ENCODE assay signal across 1 cellular context in genomic region chr2:6826081-6826913, GRCh38.
TF ChIP-seq lines count a peak whose summit lies in the region.

No MANE protein-coding gene starts in this region.

TF ChIP-seq in K562, 482 proteins besides CTCF, POLR2A, EP300 and RAD21 (continued from another document and continues in another):
- TF ChIP-seq NKRF (IDR thresholded peaks at IDR 0.05; ENCODE audit: borderline replicate concordance) (no peak), ZNF354B (CRISPR knock-in tag; IDR thresholded peaks at IDR 0.05) (no peak), IRF1 (CRISPR knock-in tag; IDR thresholded peaks at IDR 0.05; ENCODE audit: borderline replicate concordance) (no peak), MTA1 (IDR thresholded peaks at IDR 0.05; ENCODE audit: borderline replicate concordance) (no peak), CLOCK (CRISPR knock-in tag; IDR thresholded peaks at IDR 0.05; ENCODE audit: borderline replicate concordance) (no peak), NR4A1 (CRISPR knock-in tag; IDR thresholded peaks at IDR 0.05) (no peak), NR4A1 (tag; IDR thresholded peaks at IDR 0.05) (no peak), NR2C2 (CRISPR knock-in tag; IDR thresholded peaks at IDR 0.05) (no peak), NR2C2 (tag; IDR thresholded peaks at IDR 0.05) (no peak), PRMT5 (CRISPR knock-in tag; IDR thresholded peaks at IDR 0.05) (no peak), SMC3 (conservative IDR thresholded peaks at IDR 0.05; ENCODE audit: insufficient read depth, low read depth, low read length) (peak; percentile 90), FOXJ3 (CRISPR knock-in tag; IDR thresholded peaks at IDR 0.05) (no peak), EHMT2 (IDR thresholded peaks at IDR 0.05) (peak; percentile 84), ZNF583 (CRISPR knock-in tag; IDR thresholded peaks at IDR 0.05) (no peak), SMARCC2 (IDR thresholded peaks at IDR 0.05; ENCODE audit: low read depth) (peak; percentile 69), NRF1 (conservative IDR thresholded peaks at IDR 0.05 in 1 of 2, IDR thresholded peaks at IDR 0.05 in 1 of 2) (no peak), TRIM25 (IDR thresholded peaks at IDR 0.05; ENCODE audit: borderline replicate concordance) (no peak), POLR2B (IDR thresholded peaks at IDR 0.05; ENCODE audit: low read depth, partially characterized antibody) (no peak), ATF1 (CRISPR knock-in tag; IDR thresholded peaks at IDR 0.05) (no peak), ATF1 (tag; IDR thresholded peaks at IDR 0.05) (peak; percentile 58), FOS (IDR thresholded peaks at IDR 0.05; ENCODE audit: extremely low read depth, insufficient read length) (no peak), SIN3B (IDR thresholded peaks at IDR 0.05; ENCODE audit: low read depth) (no peak), WHSC1 (IDR thresholded peaks at IDR 0.05; ENCODE audit: low read length) (no peak), TEAD1 (CRISPR knock-in tag; IDR thresholded peaks at IDR 0.05) (no peak), E2F3 (CRISPR knock-in tag; IDR thresholded peaks at IDR 0.05) (no peak), CXXC5 (CRISPR knock-in tag; IDR thresholded peaks at IDR 0.05) (0 out of 2 replicates have a peak, but pooled peaks have one; percentile 17), MAFG (tag; conservative IDR thresholded peaks at IDR 0.05) (peak; percentile 94), GABPB1 (CRISPR knock-in tag; IDR thresholded peaks at IDR 0.05) (no peak), NFE2L1 (tag; IDR thresholded peaks at IDR 0.05; ENCODE audit: borderline replicate concordance, low read depth) (peak; percentile 48)
- TF ChIP-seq, protein P1, sequence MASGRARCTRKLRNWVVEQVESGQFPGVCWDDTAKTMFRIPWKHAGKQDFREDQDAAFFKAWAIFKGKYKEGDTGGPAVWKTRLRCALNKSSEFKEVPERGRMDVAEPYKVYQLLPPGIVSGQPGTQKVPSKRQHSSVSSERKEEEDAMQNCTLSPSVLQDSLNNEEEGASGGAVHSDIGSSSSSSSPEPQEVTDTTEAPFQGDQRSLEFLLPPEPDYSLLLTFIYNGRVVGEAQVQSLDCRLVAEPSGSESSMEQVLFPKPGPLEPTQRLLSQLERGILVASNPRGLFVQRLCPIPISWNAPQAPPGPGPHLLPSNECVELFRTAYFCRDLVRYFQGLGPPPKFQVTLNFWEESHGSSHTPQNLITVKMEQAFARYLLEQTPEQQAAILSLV (tag; IDR thresholded peaks at IDR 0.05) = no peak
- TF ChIP-seq, protein P2, sequence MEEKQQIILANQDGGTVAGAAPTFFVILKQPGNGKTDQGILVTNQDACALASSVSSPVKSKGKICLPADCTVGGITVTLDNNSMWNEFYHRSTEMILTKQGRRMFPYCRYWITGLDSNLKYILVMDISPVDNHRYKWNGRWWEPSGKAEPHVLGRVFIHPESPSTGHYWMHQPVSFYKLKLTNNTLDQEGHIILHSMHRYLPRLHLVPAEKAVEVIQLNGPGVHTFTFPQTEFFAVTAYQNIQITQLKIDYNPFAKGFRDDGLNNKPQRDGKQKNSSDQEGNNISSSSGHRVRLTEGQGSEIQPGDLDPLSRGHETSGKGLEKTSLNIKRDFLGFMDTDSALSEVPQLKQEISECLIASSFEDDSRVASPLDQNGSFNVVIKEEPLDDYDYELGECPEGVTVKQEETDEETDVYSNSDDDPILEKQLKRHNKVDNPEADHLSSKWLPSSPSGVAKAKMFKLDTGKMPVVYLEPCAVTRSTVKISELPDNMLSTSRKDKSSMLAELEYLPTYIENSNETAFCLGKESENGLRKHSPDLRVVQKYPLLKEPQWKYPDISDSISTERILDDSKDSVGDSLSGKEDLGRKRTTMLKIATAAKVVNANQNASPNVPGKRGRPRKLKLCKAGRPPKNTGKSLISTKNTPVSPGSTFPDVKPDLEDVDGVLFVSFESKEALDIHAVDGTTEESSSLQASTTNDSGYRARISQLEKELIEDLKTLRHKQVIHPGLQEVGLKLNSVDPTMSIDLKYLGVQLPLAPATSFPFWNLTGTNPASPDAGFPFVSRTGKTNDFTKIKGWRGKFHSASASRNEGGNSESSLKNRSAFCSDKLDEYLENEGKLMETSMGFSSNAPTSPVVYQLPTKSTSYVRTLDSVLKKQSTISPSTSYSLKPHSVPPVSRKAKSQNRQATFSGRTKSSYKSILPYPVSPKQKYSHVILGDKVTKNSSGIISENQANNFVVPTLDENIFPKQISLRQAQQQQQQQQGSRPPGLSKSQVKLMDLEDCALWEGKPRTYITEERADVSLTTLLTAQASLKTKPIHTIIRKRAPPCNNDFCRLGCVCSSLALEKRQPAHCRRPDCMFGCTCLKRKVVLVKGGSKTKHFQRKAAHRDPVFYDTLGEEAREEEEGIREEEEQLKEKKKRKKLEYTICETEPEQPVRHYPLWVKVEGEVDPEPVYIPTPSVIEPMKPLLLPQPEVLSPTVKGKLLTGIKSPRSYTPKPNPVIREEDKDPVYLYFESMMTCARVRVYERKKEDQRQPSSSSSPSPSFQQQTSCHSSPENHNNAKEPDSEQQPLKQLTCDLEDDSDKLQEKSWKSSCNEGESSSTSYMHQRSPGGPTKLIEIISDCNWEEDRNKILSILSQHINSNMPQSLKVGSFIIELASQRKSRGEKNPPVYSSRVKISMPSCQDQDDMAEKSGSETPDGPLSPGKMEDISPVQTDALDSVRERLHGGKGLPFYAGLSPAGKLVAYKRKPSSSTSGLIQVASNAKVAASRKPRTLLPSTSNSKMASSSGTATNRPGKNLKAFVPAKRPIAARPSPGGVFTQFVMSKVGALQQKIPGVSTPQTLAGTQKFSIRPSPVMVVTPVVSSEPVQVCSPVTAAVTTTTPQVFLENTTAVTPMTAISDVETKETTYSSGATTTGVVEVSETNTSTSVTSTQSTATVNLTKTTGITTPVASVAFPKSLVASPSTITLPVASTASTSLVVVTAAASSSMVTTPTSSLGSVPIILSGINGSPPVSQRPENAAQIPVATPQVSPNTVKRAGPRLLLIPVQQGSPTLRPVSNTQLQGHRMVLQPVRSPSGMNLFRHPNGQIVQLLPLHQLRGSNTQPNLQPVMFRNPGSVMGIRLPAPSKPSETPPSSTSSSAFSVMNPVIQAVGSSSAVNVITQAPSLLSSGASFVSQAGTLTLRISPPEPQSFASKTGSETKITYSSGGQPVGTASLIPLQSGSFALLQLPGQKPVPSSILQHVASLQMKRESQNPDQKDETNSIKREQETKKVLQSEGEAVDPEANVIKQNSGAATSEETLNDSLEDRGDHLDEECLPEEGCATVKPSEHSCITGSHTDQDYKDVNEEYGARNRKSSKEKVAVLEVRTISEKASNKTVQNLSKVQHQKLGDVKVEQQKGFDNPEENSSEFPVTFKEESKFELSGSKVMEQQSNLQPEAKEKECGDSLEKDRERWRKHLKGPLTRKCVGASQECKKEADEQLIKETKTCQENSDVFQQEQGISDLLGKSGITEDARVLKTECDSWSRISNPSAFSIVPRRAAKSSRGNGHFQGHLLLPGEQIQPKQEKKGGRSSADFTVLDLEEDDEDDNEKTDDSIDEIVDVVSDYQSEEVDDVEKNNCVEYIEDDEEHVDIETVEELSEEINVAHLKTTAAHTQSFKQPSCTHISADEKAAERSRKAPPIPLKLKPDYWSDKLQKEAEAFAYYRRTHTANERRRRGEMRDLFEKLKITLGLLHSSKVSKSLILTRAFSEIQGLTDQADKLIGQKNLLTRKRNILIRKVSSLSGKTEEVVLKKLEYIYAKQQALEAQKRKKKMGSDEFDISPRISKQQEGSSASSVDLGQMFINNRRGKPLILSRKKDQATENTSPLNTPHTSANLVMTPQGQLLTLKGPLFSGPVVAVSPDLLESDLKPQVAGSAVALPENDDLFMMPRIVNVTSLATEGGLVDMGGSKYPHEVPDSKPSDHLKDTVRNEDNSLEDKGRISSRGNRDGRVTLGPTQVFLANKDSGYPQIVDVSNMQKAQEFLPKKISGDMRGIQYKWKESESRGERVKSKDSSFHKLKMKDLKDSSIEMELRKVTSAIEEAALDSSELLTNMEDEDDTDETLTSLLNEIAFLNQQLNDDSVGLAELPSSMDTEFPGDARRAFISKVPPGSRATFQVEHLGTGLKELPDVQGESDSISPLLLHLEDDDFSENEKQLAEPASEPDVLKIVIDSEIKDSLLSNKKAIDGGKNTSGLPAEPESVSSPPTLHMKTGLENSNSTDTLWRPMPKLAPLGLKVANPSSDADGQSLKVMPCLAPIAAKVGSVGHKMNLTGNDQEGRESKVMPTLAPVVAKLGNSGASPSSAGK (IDR thresholded peaks at IDR 0.05) = no peak; the same call in 1 of the 2 replicates
- TF ChIP-seq, protein P3, sequence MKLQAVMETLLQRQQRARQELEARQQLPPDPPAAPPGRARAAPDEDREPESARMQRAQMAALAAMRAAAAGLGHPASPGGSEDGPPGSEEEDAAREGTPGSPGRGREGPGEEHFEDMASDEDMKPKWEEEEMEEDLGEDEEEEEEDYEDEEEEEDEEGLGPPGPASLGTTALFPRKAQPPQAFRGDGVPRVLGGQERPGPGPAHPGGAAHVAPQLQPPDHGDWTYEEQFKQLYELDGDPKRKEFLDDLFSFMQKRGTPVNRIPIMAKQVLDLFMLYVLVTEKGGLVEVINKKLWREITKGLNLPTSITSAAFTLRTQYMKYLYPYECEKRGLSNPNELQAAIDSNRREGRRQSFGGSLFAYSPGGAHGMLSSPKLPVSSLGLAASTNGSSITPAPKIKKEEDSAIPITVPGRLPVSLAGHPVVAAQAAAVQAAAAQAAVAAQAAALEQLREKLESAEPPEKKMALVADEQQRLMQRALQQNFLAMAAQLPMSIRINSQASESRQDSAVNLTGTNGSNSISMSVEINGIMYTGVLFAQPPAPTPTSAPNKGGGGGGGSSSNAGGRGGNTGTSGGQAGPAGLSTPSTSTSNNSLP (IDR thresholded peaks at IDR 0.05; ENCODE audit: borderline replicate concordance, low read depth, low read length) = peak; percentile 92
